Comparison of ENCODE assay signal across 1 cellular context in the genomic region with DNA sequence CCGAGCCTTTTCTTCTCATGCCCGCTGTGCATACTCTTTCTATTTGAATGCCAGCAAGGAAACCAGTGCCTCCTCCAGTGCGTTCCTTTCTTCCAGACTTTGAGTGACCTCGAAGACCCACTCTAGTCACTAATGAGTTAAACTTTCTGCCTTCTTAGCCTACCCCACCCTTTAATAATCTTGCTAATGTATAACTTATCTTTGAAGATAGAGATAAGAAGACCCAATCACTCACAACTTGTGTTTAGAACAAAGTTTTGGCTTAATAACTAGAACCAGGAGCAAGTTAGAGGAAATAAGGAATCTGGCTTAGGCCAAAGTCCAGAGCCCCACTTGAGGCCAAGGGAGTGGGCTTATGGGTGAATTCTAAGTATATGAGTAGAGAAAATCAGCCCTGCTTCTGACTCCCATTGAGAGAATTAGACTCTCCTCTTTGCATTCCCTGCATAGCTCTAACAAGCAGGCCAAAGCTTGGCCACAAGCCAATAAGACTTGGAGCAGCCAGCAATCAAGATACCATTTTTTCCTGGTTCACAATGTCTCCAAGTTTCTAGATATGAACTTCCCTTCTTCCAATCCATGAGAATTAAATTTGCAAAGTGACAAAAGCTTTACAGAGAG.
TF ChIP-seq lines count a peak whose summit lies in the region.

No MANE protein-coding gene starts in this region.

TF ChIP-seq in GM23338, 12 proteins besides CTCF, POLR2A, EP300 and RAD21 (continued from another document):
- TF ChIP-seq ZNF462 (CRISPR knock-in tag; IDR thresholded peaks at IDR 0.05), result no peak
